20 cellular contexts compared by ENCODE assay signal in the genomic region with DNA sequence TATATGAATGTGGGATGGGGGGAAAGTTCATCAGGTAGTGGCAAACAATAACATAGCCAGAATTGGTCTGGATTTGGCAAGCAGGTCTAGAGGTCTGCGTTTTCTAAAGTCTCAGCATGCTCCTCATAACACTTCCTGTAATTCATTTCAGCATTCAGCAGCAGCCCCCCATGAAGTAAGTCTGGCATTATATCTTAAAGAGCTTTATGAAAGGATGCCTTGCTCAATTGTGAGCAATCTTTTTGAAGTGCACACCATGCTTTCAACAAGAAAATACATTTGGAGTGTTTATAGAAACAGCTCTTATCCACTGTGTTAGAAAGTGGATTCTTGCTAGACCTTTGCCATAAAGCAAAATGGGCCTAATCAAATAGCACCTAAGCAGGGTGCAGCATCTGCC.
"Had no signal": no experiment of that assay in that cellular context is flagged by ENCODE, and none has a peak within 500 bp of the region (broad histone marks: within the 10 kb centered on the region; RNA-seq: fewer than 3 reads in every experiment).

No MANE protein-coding gene starts in this region.

- H2AFZ ChIP-seq: parathyroid adenoma had no signal

- H3K27ac ChIP-seq: gastroesophageal sphincter, parathyroid adenoma, tibial artery, WERI-Rb-1 had no signal

- H3K27me3 ChIP-seq: gastroesophageal sphincter, tibial artery had no signal

- H3K36me3 ChIP-seq: gastroesophageal sphincter, tibial artery, WERI-Rb-1 had no signal

- ATAC-seq: activated naive CD4-positive, alpha-beta T cell treated with anti-CD3 and anti-CD28 coated beads, Interleukin-2, amount 50 U/mL, for 72 hours; gastroesophageal sphincter; left cardiac atrium; right cardiac atrium; T-cell had no signal

- H3K79me2 ChIP-seq: parathyroid adenoma had no signal

- H3K4me3 Mint-ChIP-seq: nephron progenitor cell; stimulated activated naive CD8-positive, alpha-beta T cell treated with anti-CD3 and anti-CD28 coated beads, Interleukin-15, Interleukin-2, amounts not matched to agents 100 ng/mL and 50 ng/mL, for 24 hours; T-cell had no signal

- H3K4me3 ChIP-seq: gastroesophageal sphincter, tibial artery had no signal

- H3K27ac Mint-ChIP-seq: activated naive CD4-positive, alpha-beta T cell treated with anti-CD3 and anti-CD28 coated beads, Interleukin-2, amount 50 U/mL, for 72 hours; nephron progenitor cell; stimulated activated naive CD8-positive, alpha-beta T cell treated with anti-CD3 and anti-CD28 coated beads, Interleukin-15, Interleukin-2, amounts not matched to agents 100 ng/mL and 50 ng/mL, for 24 hours; T-cell had no signal

- DNase-seq: activated CD4-positive, alpha-beta T cell treated with anti-CD3 and anti-CD28 coated beads for 1 hour; activated T-cell treated with anti-CD3 and anti-CD28 coated beads, Interleukin-2, amount 50 U/mL, for 1 hour; aorta; cerebellar nuclear complex; effector CD4-positive, alpha-beta T cell; head of caudate nucleus; hypothalamus; left cardiac atrium; mesenchymal stem cell; nephron progenitor cell; nucleus accumbens; right cardiac atrium; stimulated activated CD4-positive, alpha-beta T cell treated with anti-CD3 and anti-CD28 coated beads, Interleukin-1b, Interleukin-23, amount 100 ng/mL, for 48 hours; T-cell; tibial artery; WERI-Rb-1 had no signal

- H3K4me1 ChIP-seq: gastroesophageal sphincter, tibial artery had no signal
